In genomic region chr7:139340037-139340807, GRCh38 we compare ENCODE assay signal across 8 cellular contexts. TPM values are rescaled to one million over a fixed set of nuclear protein-coding genes. Genes with fewer than 3 reads are reported as not detected.
DNase-seq lines count a peak whose midpoint lies in the region; ATAC-seq lines count a peak whose summit lies in the region.

No MANE protein-coding gene starts in this region.

- no peaks in the 10 kb centered on the region for H3K36me3 ChIP-seq in effector memory CD4-positive, alpha-beta T cell (ENCODE audit: control insufficient read depth, insufficient read depth, low read length)

- H3K27me3 ChIP-seq in effector memory CD4-positive, alpha-beta T cell (replicated peaks; ENCODE audit: control insufficient read depth, insufficient read depth, low read length, poor library complexity, severe bottlenecking): no peaks in the 10 kb centered on the region

- peak overlapping the region; percentile 98 for H3K27ac ChIP-seq in effector memory CD4-positive, alpha-beta T cell (ENCODE audit: insufficient read depth, low read length, poor library complexity, severe bottlenecking)

- peaks cover 6% of the 10 kb centered on the region for H3K4me1 ChIP-seq in effector memory CD4-positive, alpha-beta T cell (ENCODE audit: control insufficient read depth, insufficient read depth, low read length, poor library complexity, severe bottlenecking)

- no peaks in the 10 kb centered on the region for H3K9me3 ChIP-seq in effector memory CD4-positive, alpha-beta T cell (ENCODE audit: control insufficient read depth, low read length)

- DNase-seq in COR-L47 (lab: John Stamatoyannopoulos, UW) (peak; percentile 100), HT1080 (ENCODE audit: low read depth) (peak; percentile 99), medulla oblongata (ENCODE audit: extremely low spot score) (peak; percentile 100)
- peak; percentile 100 for DNase-seq in NK-92 treated with Interleukin-12 subunit alpha and Interleukin-12 subunit beta, amount 100 ng/mL, for 24 hours (lab: John Stamatoyannopoulos, UW)
- peak; percentile 97 to 99 for DNase-seq in activated CD8-positive, alpha-beta memory T cell treated with anti-CD3 and anti-CD28 coated beads for 4 hours (ENCODE audit: low read depth in 2 of 2)
- peak; percentile 98 to 99 (median 99) for DNase-seq in effector memory CD4-positive, alpha-beta T cell
- peak; percentile 94 to 99 (median 97) for DNase-seq in stimulated activated CD4-positive, alpha-beta T cell treated with anti-CD3 and anti-CD28 coated beads, TNF-alpha, amount 100 ng/mL, for 48 hours (ENCODE audit: low read depth in 3 of 3)

- peak; percentile 82 for ATAC-seq in GM21367 (IDR thresholded peaks at IDR 0.05; ENCODE audit: unreplicated experiment)

- peak overlapping the region; percentile 95 for H3K4me3 ChIP-seq in effector memory CD4-positive, alpha-beta T cell (ENCODE audit: insufficient read depth, low read depth, low read length, poor library complexity, severe bottlenecking)

RNA-seq across cellular contexts. Expression of gene FMC1, which starts 0.9 kb away (rescaled TPM):
- total RNA-seq in HT1080 (2014; rRNA removed; shearing (Covaris generic)): 8.1 and 13.1 TPM in 2 replicates
- polyA plus RNA-seq in HT1080 (2015; cell fraction: cytosol; rRNA removed): 16.3 and 17.0 TPM in 2 replicates
- polyA plus RNA-seq in HT1080 (2015; cell fraction: nucleus; rRNA removed): 9.9 and 17.0 TPM in 2 replicates

RNA-seq across cellular contexts. Expression of gene LUC7L2, which starts 19.5 kb away (rescaled TPM):
- total RNA-seq in HT1080 (2014; rRNA removed; shearing (Covaris generic)): 45.4 and 66.7 TPM in 2 replicates
- polyA plus RNA-seq in HT1080 (2015; cell fraction: cytosol; rRNA removed): 34.5 and 41.4 TPM in 2 replicates
- 89.0 and 108 TPM in 2 replicates for polyA plus RNA-seq in HT1080 (2015; cell fraction: nucleus; rRNA removed)

Comparison
In these comparisons a context has a peak if more than half of its experiments do, and no peak if none do; other contexts are left out.
1. Peak in every context shown above with its lines: DNase-seq, ATAC-seq, H3K4me3 ChIP-seq and H3K27ac ChIP-seq.